1 cellular context compared by ENCODE assay signal in the genomic region with DNA sequence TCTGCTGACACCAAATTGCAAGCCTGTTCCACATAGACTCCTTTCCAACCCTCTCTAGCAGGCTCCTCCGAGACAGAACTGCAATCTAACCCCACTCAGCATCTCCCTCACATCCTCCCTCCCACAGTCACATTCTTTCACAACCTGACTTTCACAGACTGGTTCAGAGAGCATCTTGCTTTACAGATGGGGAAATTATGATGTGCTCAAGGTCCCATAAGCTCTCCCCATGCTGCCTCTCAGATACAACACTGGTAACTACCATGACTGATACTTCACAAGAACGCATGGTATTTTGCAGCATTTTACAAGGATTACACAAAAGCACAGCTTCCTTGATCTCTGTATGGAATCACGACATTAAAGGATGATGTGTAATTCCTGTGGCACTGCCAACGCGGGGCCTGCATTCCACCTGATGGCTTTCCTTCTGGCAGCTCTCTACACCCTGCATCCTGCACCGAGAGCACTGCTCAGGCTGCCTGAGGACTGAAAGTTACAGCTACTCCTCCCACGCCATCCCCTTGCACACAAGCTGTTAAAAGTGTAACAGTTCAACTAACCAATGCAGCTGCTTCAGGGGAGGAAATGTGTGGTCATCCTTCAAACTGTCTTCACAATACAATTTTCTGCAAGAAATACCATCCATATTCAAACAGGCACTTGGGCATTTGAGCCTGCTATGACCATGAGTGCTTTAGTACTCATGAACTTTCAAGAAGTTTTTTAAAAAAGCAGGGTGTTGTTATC.
TF ChIP-seq lines count a peak whose summit lies in the region.

No MANE protein-coding gene starts in this region.

TF ChIP-seq in GM23338, 12 proteins besides CTCF, POLR2A, EP300 and RAD21 (continued from another document):
- TF ChIP-seq, protein P1, sequence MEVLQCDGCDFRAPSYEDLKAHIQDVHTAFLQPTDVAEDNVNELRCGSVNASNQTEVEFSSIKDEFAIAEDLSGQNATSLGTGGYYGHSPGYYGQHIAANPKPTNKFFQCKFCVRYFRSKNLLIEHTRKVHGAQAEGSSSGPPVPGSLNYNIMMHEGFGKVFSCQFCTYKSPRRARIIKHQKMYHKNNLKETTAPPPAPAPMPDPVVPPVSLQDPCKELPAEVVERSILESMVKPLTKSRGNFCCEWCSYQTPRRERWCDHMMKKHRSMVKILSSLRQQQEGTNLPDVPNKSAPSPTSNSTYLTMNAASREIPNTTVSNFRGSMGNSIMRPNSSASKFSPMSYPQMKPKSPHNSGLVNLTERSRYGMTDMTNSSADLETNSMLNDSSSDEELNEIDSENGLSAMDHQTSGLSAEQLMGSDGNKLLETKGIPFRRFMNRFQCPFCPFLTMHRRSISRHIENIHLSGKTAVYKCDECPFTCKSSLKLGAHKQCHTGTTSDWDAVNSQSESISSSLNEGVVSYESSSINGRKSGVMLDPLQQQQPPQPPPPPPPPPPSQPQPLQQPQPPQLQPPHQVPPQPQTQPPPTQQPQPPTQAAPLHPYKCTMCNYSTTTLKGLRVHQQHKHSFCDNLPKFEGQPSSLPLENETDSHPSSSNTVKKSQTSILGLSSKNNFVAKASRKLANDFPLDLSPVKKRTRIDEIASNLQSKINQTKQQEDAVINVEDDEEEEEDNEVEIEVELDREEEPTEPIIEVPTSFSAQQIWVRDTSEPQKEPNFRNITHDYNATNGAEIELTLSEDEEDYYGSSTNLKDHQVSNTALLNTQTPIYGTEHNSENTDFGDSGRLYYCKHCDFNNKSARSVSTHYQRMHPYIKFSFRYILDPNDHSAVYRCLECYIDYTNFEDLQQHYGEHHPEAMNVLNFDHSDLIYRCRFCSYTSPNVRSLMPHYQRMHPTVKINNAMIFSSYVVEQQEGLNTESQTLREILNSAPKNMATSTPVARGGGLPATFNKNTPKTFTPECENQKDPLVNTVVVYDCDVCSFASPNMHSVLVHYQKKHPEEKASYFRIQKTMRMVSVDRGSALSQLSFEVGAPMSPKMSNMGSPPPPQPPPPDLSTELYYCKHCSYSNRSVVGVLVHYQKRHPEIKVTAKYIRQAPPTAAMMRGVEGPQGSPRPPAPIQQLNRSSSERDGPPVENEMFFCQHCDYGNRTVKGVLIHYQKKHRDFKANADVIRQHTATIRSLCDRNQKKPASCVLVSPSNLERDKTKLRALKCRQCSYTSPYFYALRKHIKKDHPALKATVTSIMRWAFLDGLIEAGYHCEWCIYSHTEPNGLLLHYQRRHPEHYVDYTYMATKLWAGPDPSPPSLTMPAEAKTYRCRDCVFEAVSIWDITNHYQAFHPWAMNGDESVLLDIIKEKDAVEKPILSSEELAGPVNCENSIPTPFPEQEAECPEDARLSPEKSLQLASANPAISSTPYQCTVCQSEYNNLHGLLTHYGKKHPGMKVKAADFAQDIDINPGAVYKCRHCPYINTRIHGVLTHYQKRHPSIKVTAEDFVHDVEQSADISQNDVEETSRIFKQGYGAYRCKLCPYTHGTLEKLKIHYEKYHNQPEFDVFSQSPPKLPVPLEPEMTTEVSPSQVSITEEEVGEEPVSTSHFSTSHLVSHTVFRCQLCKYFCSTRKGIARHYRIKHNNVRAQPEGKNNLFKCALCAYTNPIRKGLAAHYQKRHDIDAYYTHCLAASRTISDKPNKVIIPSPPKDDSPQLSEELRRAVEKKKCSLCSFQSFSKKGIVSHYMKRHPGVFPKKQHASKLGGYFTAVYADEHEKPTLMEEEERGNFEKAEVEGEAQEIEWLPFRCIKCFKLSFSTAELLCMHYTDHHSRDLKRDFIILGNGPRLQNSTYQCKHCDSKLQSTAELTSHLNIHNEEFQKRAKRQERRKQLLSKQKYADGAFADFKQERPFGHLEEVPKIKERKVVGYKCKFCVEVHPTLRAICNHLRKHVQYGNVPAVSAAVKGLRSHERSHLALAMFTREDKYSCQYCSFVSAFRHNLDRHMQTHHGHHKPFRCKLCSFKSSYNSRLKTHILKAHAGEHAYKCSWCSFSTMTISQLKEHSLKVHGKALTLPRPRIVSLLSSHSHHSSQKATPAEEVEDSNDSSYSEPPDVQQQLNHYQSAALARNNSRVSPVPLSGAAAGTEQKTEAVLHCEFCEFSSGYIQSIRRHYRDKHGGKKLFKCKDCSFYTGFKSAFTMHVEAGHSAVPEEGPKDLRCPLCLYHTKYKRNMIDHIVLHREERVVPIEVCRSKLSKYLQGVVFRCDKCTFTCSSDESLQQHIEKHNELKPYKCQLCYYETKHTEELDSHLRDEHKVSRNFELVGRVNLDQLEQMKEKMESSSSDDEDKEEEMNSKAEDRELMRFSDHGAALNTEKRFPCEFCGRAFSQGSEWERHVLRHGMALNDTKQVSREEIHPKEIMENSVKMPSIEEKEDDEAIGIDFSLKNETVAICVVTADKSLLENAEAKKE (CRISPR knock-in tag; IDR thresholded peaks at IDR 0.05), result no peak
- TF ChIP-seq, protein P2, sequence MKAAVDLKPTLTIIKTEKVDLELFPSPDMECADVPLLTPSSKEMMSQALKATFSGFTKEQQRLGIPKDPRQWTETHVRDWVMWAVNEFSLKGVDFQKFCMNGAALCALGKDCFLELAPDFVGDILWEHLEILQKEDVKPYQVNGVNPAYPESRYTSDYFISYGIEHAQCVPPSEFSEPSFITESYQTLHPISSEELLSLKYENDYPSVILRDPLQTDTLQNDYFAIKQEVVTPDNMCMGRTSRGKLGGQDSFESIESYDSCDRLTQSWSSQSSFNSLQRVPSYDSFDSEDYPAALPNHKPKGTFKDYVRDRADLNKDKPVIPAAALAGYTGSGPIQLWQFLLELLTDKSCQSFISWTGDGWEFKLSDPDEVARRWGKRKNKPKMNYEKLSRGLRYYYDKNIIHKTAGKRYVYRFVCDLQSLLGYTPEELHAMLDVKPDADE (IDR thresholded peaks at IDR 0.05), result no peak
